Comparison of ENCODE assay signal across 13 cellular contexts in the genomic region with DNA sequence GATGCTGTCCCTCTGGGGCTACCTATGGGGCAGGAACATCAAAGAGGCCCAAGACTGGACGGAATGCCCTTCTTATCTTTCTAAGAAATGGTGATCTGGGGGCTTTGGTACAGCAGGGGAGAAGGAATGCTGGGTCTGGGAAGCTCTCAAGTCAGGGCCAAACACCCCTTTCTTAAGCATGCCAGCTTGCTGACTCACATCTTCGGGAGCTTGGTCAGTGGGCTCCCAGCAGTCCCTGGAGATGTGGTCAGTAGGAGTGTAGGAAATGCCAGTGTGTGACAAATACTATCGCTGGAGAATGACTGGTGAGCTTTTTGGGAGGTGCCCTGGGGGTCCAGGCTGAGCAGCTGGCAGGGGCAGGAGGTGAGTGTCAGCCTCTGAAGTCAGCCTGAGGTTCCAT.
A peak's percentile ranks its signal among the peaks of the same experiment; 100 is the strongest.
DNase-seq lines count a peak whose midpoint lies in the region; ATAC-seq and TF ChIP-seq lines count a peak whose summit lies in the region.
"Had no signal": no experiment of that assay in that cellular context is flagged by ENCODE, and none has a peak within 500 bp of the region (broad histone marks: within the 10 kb centered on the region; RNA-seq: fewer than 3 reads in every experiment).

No MANE protein-coding gene starts in this region.

- no peak for TF ChIP-seq CTCF in Caco-2 (IDR thresholded peaks at IDR 0.05; ENCODE audit: insufficient read depth in 1 of 2, low read depth in 1 of 2, low read length in 1 of 2, severe bottlenecking in 1 of 2, unreplicated experiment in 1 of 2)
- TF ChIP-seq CTCF in esophagus muscularis mucosa (IDR thresholded peaks at IDR 0.05): no peak
- TF ChIP-seq CTCF in osteocyte (IDR thresholded peaks at IDR 0.05): no peak

- H3K27ac Mint-ChIP-seq in Caco-2 (ENCODE audit: unreplicated experiment): peak overlapping the region; percentile 58
- H3K27ac Mint-ChIP-seq in osteocyte (ENCODE audit: unreplicated experiment): peak overlapping the region; percentile 88
- no peak overlapping the region for H3K27ac Mint-ChIP-seq in activated naive CD4-positive, alpha-beta T cell treated with anti-CD3 and anti-CD28 coated beads for 36 hours
- H3K27ac Mint-ChIP-seq: activated B cell treated with CpG ODN at 0.5 μM for 24 hours; activated naive CD8-positive, alpha-beta T cell treated with anti-CD3 and anti-CD28 coated beads, Interleukin-2, amount 10 ng/mL, durations not matched to agents 7 days and 5 days; CD4-positive, alpha-beta T cell had no signal

- POLR2A ChIA-PET in Caco-2 (lab: Charles Lee): interaction anchor here (0.6 kb wide), 1 partner anchor 132 kb away, joined by 6 read pairs; no protein-coding TSS in a partner anchor

- 46% methylated on average over 3 of the region's 3 CpGs for WGBS in esophagus muscularis mucosa

- no peak overlapping the region for H3K4me3 ChIP-seq in Caco-2 (ENCODE audit: low read depth, low read length)
- no peak overlapping the region for H3K4me3 ChIP-seq in esophagus muscularis mucosa

- H3K4me1 ChIP-seq in Caco-2: peaks cover 70% of the 10 kb centered on the region
- H3K4me1 ChIP-seq in esophagus muscularis mucosa: peaks cover 13 to 96% (median 89%) of the 10 kb centered on the region in 4 donors

- peaks cover 68% of the 10 kb centered on the region for H3K4me1 Mint-ChIP-seq in Caco-2 (ENCODE audit: low read depth, unreplicated experiment)
- H3K4me1 Mint-ChIP-seq in osteocyte (ENCODE audit: unreplicated experiment): peaks cover 86% of the 10 kb centered on the region
- H3K4me1 Mint-ChIP-seq in activated naive CD4-positive, alpha-beta T cell treated with anti-CD3 and anti-CD28 coated beads for 36 hours (ENCODE audit: low read depth): no peaks in the 10 kb centered on the region
- H3K4me1 Mint-ChIP-seq: activated naive CD8-positive, alpha-beta T cell treated with anti-CD3 and anti-CD28 coated beads, Interleukin-2, amount 10 ng/mL, durations not matched to agents 7 days and 5 days had no signal

- no peak for ATAC-seq in GM21737 (IDR thresholded peaks at IDR 0.05; ENCODE audit: unreplicated experiment)

- H3K27me3 Mint-ChIP-seq in Caco-2 (ENCODE audit: insufficient read depth, unreplicated experiment) (no peaks in the 10 kb centered on the region), osteocyte (ENCODE audit: unreplicated experiment) (no peaks in the 10 kb centered on the region)
- no peaks in the 10 kb centered on the region for H3K27me3 Mint-ChIP-seq in activated naive CD4-positive, alpha-beta T cell treated with anti-CD3 and anti-CD28 coated beads for 36 hours (ENCODE audit: low read depth)
- H3K27me3 Mint-ChIP-seq: activated naive CD8-positive, alpha-beta T cell treated with anti-CD3 and anti-CD28 coated beads, Interleukin-2, amount 10 ng/mL, durations not matched to agents 7 days and 5 days; CD4-positive, alpha-beta T cell had no signal

- H3K4me3 Mint-ChIP-seq in Caco-2 (ENCODE audit: unreplicated experiment) (no peak overlapping the region), osteocyte (ENCODE audit: unreplicated experiment) (no peak overlapping the region)
- no peak overlapping the region for H3K4me3 Mint-ChIP-seq in activated naive CD4-positive, alpha-beta T cell treated with anti-CD3 and anti-CD28 coated beads for 36 hours
- H3K4me3 Mint-ChIP-seq: activated B cell treated with CpG ODN at 0.5 μM for 24 hours; activated naive CD8-positive, alpha-beta T cell treated with anti-CD3 and anti-CD28 coated beads, Interleukin-2, amount 10 ng/mL, durations not matched to agents 7 days and 5 days; CD4-positive, alpha-beta T cell had no signal

- no TSS peak for BruUV-seq in Caco-2 (replicated peaks; lab: Mats Ljungman, UMichigan)

- intact Hi-C loops in Caco-2 (cut with micrococcal nuclease; ENCODE audit: unreplicated experiment): loop anchor here (2.0 kb wide), 1 partner anchor 26 kb away; no protein-coding TSS in a partner anchor
- intact Hi-C loops in esophagus muscularis mucosa (cut with DNase I): loop anchor here (10.0 kb wide), 1 partner anchor 102 kb away; a partner anchor contains a TSS
- intact Hi-C loops in activated naive CD4-positive, alpha-beta T cell treated with anti-CD3 and anti-CD28 coated beads for 36 hours (cut with micrococcal nuclease): no loop called here

- CTCF ChIA-PET in Caco-2 (lab: Charles Lee): no interaction called here
- CTCF ChIA-PET in activated naive CD4-positive, alpha-beta T cell treated with anti-CD3 and anti-CD28 coated beads for 36 hours (lab: Charles Lee): interaction anchor here (0.6 to 1.1 kb wide), 2 partner anchors 56 to 364 kb away, joined by 3 read pairs; no protein-coding TSS in a partner anchor

- DNase-seq in Caco-2 (peak; percentile 29 to 65), RPMI7951 (ENCODE audit: low read depth) (peak; percentile 99), esophagus muscularis mucosa (ENCODE audit: extremely low spot score) (peak; percentile 86), osteocyte (ENCODE audit: extremely low spot score, unreplicated experiment) (no peak), NCI-H510A treated with DMSO at 0.1 percent for 48 hours (lab: John Stamatoyannopoulos, UW) (no peak), anterior cingulate cortex (lab: John Stamatoyannopoulos, UW) (no peak)
- no peak for DNase-seq in activated naive CD4-positive, alpha-beta T cell treated with anti-CD3 and anti-CD28 coated beads for 36 hours
- DNase-seq: activated B cell treated with CpG ODN at 0.5 μM for 24 hours; activated naive CD8-positive, alpha-beta T cell treated with anti-CD3 and anti-CD28 coated beads, Interleukin-2, amount 10 ng/mL, durations not matched to agents 7 days and 5 days; CD4-positive, alpha-beta T cell; hypothalamus; NCI-H774 had no signal

- H3K27me3 ChIP-seq in Caco-2 (replicated peaks; ENCODE audit: control insufficient read depth, insufficient read depth, low read length) (no peaks in the 10 kb centered on the region), esophagus muscularis mucosa (no peaks in the 10 kb centered on the region)

- H3K36me3 Mint-ChIP-seq in Caco-2 (ENCODE audit: insufficient read depth, unreplicated experiment) (peaks cover 7% of the 10 kb centered on the region), osteocyte (ENCODE audit: unreplicated experiment) (no peaks in the 10 kb centered on the region)
- no peaks in the 10 kb centered on the region for H3K36me3 Mint-ChIP-seq in activated naive CD4-positive, alpha-beta T cell treated with anti-CD3 and anti-CD28 coated beads for 36 hours (ENCODE audit: low read depth)

- H3K9me3 Mint-ChIP-seq in Caco-2 (ENCODE audit: unreplicated experiment) (peaks cover 19% of the 10 kb centered on the region), osteocyte (ENCODE audit: unreplicated experiment) (no peaks in the 10 kb centered on the region)
- H3K9me3 Mint-ChIP-seq in activated naive CD4-positive, alpha-beta T cell treated with anti-CD3 and anti-CD28 coated beads for 36 hours: no peaks in the 10 kb centered on the region
- H3K9me3 Mint-ChIP-seq: activated B cell treated with CpG ODN at 0.5 μM for 24 hours had no signal

- TF ChIP-seq EP300 in esophagus muscularis mucosa (IDR thresholded peaks at IDR 0.05): no peak

- H3K27ac ChIP-seq in esophagus muscularis mucosa (replicated peaks in 1 of 4): peak overlapping the region; percentile 83 to 87 (median 84)

- H3K36me3 ChIP-seq in Caco-2 (ENCODE audit: control insufficient read depth, insufficient read depth, low read length) (no peaks in the 10 kb centered on the region), esophagus muscularis mucosa (no peaks in the 10 kb centered on the region)

- TF ChIP-seq POLR2A in esophagus muscularis mucosa (IDR thresholded peaks at IDR 0.05; ENCODE audit: low read depth): no peak

- H3K9me3 ChIP-seq in Caco-2: no peaks in the 10 kb centered on the region
- no peaks in the 10 kb centered on the region for H3K9me3 ChIP-seq in esophagus muscularis mucosa

Comparison
In these comparisons a context has a peak if more than half of its experiments do, and no peak if none do; other contexts are left out.
1. DNase-seq: peak in Caco-2 (2 of 2), RPMI7951 (single experiment) and esophagus muscularis mucosa (single experiment); none in osteocyte (single experiment), NCI-H510A treated with DMSO at 0.1 percent for 48 hours (single experiment), activated naive CD4-positive, alpha-beta T cell treated with anti-CD3 and anti-CD28 coated beads for 36 hours (single experiment) and anterior cingulate cortex (0 of 58).